1 cellular context compared by ENCODE assay signal in genomic region chr10:3031490-3031889, GRCh38.
TF ChIP-seq lines count a peak whose summit lies in the region.

No MANE protein-coding gene starts in this region.

TF ChIP-seq in IMR-90, 13 proteins besides CTCF, POLR2A, EP300 and RAD21 (continued from another document):
- TF ChIP-seq ELK1 (IDR thresholded peaks at IDR 0.05; ENCODE audit: borderline replicate concordance, low read depth, low read length) (no peak), NFE2L2 (IDR thresholded peaks at IDR 0.05; ENCODE audit: low read depth, low read length) (no peak)
